23 cellular contexts compared by ENCODE assay signal in genomic region chrX:1401611-1402430, GRCh38. TPM values are rescaled to one million over a fixed set of nuclear protein-coding genes. Genes with fewer than 3 reads are reported as not detected.
DNase-seq lines count a peak whose midpoint lies in the region; ATAC-seq, FAIRE-seq and TF ChIP-seq lines count a peak whose summit lies in the region.
"Had no signal": no experiment of that assay in that cellular context is flagged by ENCODE, and none has a peak within 500 bp of the region (broad histone marks: within the 10 kb centered on the region; RNA-seq: fewer than 3 reads in every experiment).

No MANE protein-coding gene starts in this region.

- H3K36me3 Mint-ChIP-seq in activated T-cell treated with anti-CD3 and anti-CD28 coated beads, Interleukin-2, amount 50 U/mL, for 24 hours (ENCODE audit: low read depth) = peaks cover 49% of the 10 kb centered on the region
- H3K36me3 Mint-ChIP-seq: naive thymus-derived CD4-positive, alpha-beta T cell had no signal

- no peak overlapping the region for H3K4me3 Mint-ChIP-seq in activated T-cell treated with anti-CD3 and anti-CD28 coated beads, Interleukin-2, amount 50 U/mL, for 24 hours
- H3K4me3 Mint-ChIP-seq: endodermal cell; HFFc6; naive thymus-derived CD4-positive, alpha-beta T cell had no signal

- no peaks in the 10 kb centered on the region for H4K20me1 ChIP-seq in GM12878 (ENCODE audit: control insufficient read depth, insufficient read depth)
- no peaks in the 10 kb centered on the region for H4K20me1 ChIP-seq in HepG2 (ENCODE audit: insufficient read depth, low read length)

- no peaks in the 10 kb centered on the region for H3K79me2 ChIP-seq in GM12878 (ENCODE audit: control insufficient read depth, insufficient read depth, low read length)
- H3K79me2 ChIP-seq in HepG2 (ENCODE audit: insufficient read depth, low read length) = no peaks in the 10 kb centered on the region

- no peak for FAIRE-seq in GM12878 (lab: Jason Lieb, UNC)
- no peak for FAIRE-seq in HepG2 (lab: Jason Lieb, UNC)
- FAIRE-seq: astrocyte, TTC549 had no signal

- WGBS in GM12878 (ENCODE audit: insufficient coverage, insufficient replicate concordance, low lambda C conversion rate, missing lambda C conversion rate) = 93% methylated on average over 26 of the region's 30 CpGs
- 96% methylated on average over 19 of the region's 30 CpGs for WGBS in HepG2 (ENCODE audit: low lambda C conversion rate)

- no peaks in the 10 kb centered on the region for H3K4me1 Mint-ChIP-seq in activated T-cell treated with anti-CD3 and anti-CD28 coated beads, Interleukin-2, amount 50 U/mL, for 24 hours (ENCODE audit: low read depth)
- H3K4me1 Mint-ChIP-seq: endodermal cell; naive thymus-derived CD4-positive, alpha-beta T cell had no signal

- H3K4me1 ChIP-seq in GM12878 (ENCODE audit: control insufficient read depth, insufficient read depth, low read length) = no peaks in the 10 kb centered on the region
- H3K4me1 ChIP-seq in HepG2 (ENCODE audit: insufficient read depth, low read length) = peaks cover 15% of the 10 kb centered on the region
- H3K4me1 ChIP-seq: psoas muscle, suprapubic skin had no signal

- H3K4me2 ChIP-seq in GM12878 (ENCODE audit: control insufficient read depth, insufficient read depth) (no peak overlapping the region), HepG2 (ENCODE audit: low read depth, low read length) (no peak overlapping the region; the same call in 1 of the 2 replicates)
- H3K4me2 ChIP-seq: BLaER1 treated with 17β-estradiol and CSF1 and Interleukin-3, amounts not matched to agents 10 nM and 100 nM had no signal

- H3K27me3 Mint-ChIP-seq in activated T-cell treated with anti-CD3 and anti-CD28 coated beads, Interleukin-2, amount 50 U/mL, for 24 hours = no peaks in the 10 kb centered on the region
- H3K27me3 Mint-ChIP-seq: naive thymus-derived CD4-positive, alpha-beta T cell had no signal

- TF ChIP-seq POLR2A in GM12878 (IDR thresholded peaks at IDR 0.05; ENCODE audit: low read depth, low read length) = no peak
- no peak for TF ChIP-seq POLR2A in HepG2 (IDR thresholded peaks at IDR 0.05; ENCODE audit: insufficient read depth in 1 of 2, low read depth in 2 of 2, low read length in 2 of 2)

- BruUV-seq in GM12878 (replicated peaks; lab: Mats Ljungman, UMichigan) (no TSS peak), HepG2 (replicated peaks; lab: Mats Ljungman, UMichigan) (no TSS peak)

- TF ChIP-seq RAD21 in GM12878 (IDR thresholded peaks at IDR 0.05; ENCODE audit: insufficient read depth, low read depth, low read length) (no peak), HepG2 (CRISPR knock-in tag; IDR thresholded peaks at IDR 0.05) (no peak)

- H3K4me3 ChIP-seq in GM12878 (no peak overlapping the region), HepG2 (replicated peaks in 1 of 3; ENCODE audit: insufficient read depth in 1 of 3, low read depth in 2 of 3, low read length in 3 of 3) (no peak overlapping the region)
- H3K4me3 ChIP-seq: BLaER1 treated with 17β-estradiol and CSF1 and Interleukin-3, amounts not matched to agents 10 nM and 100 nM; psoas muscle; suprapubic skin had no signal

- intact Hi-C loops in GM12878 (cut with micrococcal nuclease; ENCODE audit: unreplicated experiment) (no loop called here), HepG2 (cut with micrococcal nuclease; ENCODE audit: unreplicated experiment) (no loop called here)

- SMC1A ChIA-PET in GM12878 (lab: Charles Lee; ENCODE audit: uncharacterized antibody, unreplicated experiment) = no interaction called here

- in situ Hi-C loops in GM12878 (cut with MboI) (no loop called here), HepG2 (cut with HindIII; ENCODE audit: extremely low pct_ligation_motif_present, low pct_unique_long_range_greater_than_20kb) (no loop called here)

- TF ChIP-seq CTCF in GM12878 (IDR thresholded peaks at IDR 0.05 in 2 of 3, conservative IDR thresholded peaks at IDR 0.05 in 1 of 3; ENCODE audit: control insufficient read depth in 2 of 3, extremely low read depth in 1 of 3, insufficient read depth in 1 of 3, low read depth in 3 of 3, low read length in 3 of 3) = no peak
- no peak for TF ChIP-seq CTCF in HepG2 (CRISPR knock-in tag; IDR thresholded peaks at IDR 0.05)

- peak; percentile 11 for ATAC-seq in GM12878
- ATAC-seq in HepG2 = peak; percentile 6; the same call in 1 of the 3 replicates
- ATAC-seq in GM18498 (IDR thresholded peaks at IDR 0.05; ENCODE audit: unreplicated experiment) = no peak
- ATAC-seq: naive thymus-derived CD4-positive, alpha-beta T cell; psoas muscle had no signal

- H3K9me3 ChIP-seq in GM12878 (replicated peaks; ENCODE audit: control insufficient read depth, insufficient read depth, low read length) (no peaks in the 10 kb centered on the region; the same call in 2 of the 3 replicates), HepG2 (ENCODE audit: low read length) (no peaks in the 10 kb centered on the region)
- H3K9me3 ChIP-seq: psoas muscle, suprapubic skin had no signal

- CTCF ChIA-PET in GM12878 (lab: Yijun Ruan, JAX) (no interaction called here), HepG2 (lab: Yijun Ruan, JAX; ENCODE audit: low intra/inter-chr PET ratio, low total read pairs) (no interaction called here)

- DNase-seq in activated T-cell treated with anti-CD3 and anti-CD28 coated beads, Interleukin-2, amount 50 U/mL, for 24 hours = peak; percentile 30
- no peak for DNase-seq in activated T-cell treated with anti-CD3 and anti-CD28 coated beads for 4 hours
- no peak for DNase-seq in GM12878 (ENCODE audit: low read depth, low spot score)
- no peak for DNase-seq in HepG2 (ENCODE audit: low spot score)
- DNase-seq in stimulated activated CD8-positive, alpha-beta memory T cell treated with anti-CD3 and anti-CD28 coated beads, Interleukin-4, amount 100 ng/mL, for 48 hours = peak; percentile 24
- DNase-seq in NCI-H226 = no peak
- no peak for DNase-seq in DMS153 treated with DMSO at 0.1 percent for 48 hours (lab: John Stamatoyannopoulos, UW; ENCODE audit: unreplicated experiment)
- DNase-seq: activated CD4-positive, alpha-beta T cell treated with anti-CD3 and anti-CD28 coated beads, Interleukin-2, amount 50 U/mL, for 1 hour; activated naive CD4-positive, alpha-beta T cell; Calu3; cerebellar nuclear complex; HFFc6; mammary epithelial cell; naive thymus-derived CD4-positive, alpha-beta T cell; NCI-H1694; NCI-H774 had no signal

- RAD21 ChIA-PET in GM12878 (lab: Charles Lee; ENCODE audit: unreplicated experiment) = no interaction called here

- TF ChIP-seq EP300 in GM12878 (IDR thresholded peaks at IDR 0.05; ENCODE audit: borderline replicate concordance in 1 of 2, control insufficient read depth in 1 of 2, low read depth in 2 of 2, low read length in 2 of 2) (no peak), HepG2 (IDR thresholded peaks at IDR 0.05; ENCODE audit: low read depth in 2 of 2, low read length in 2 of 2) (no peak), HepG2 (CRISPR knock-in tag; IDR thresholded peaks at IDR 0.05; ENCODE audit: borderline replicate concordance) (no peak)

- H2AFZ ChIP-seq in GM12878 (ENCODE audit: control insufficient read depth, low read depth, low read length) (no peak overlapping the region), HepG2 (ENCODE audit: low read length) (no peak overlapping the region)

- POLR2A ChIA-PET in GM12878 (lab: Charles Lee) (no interaction called here), HepG2 (lab: Yijun Ruan, JAX) (no interaction called here)

- H3K9ac ChIP-seq in GM12878 (ENCODE audit: control insufficient read depth, insufficient read depth, low read length) (no peak overlapping the region), HepG2 (ENCODE audit: insufficient read depth, low read depth, low read length) (0 out of 2 replicates have a peak overlapping the region, but pooled peaks have one; percentile 15)
- H3K9ac ChIP-seq: BLaER1 treated with 17β-estradiol and CSF1 and Interleukin-3, amounts not matched to agents 10 nM and 100 nM had no signal

- H3K27me3 ChIP-seq in GM12878 (replicated peaks in 1 of 2; ENCODE audit: control insufficient read depth in 2 of 2, insufficient read depth in 2 of 2, low read length in 1 of 2) (no peaks in the 10 kb centered on the region), HepG2 (ENCODE audit: control insufficient read depth in 1 of 2, insufficient read depth in 2 of 2, low read length in 2 of 2) (no peaks in the 10 kb centered on the region)
- H3K27me3 ChIP-seq: BLaER1 treated with 17β-estradiol and CSF1 and Interleukin-3, amounts not matched to agents 10 nM and 100 nM; suprapubic skin had no signal

- no peak overlapping the region for H3K27ac ChIP-seq in GM12878 (ENCODE audit: control insufficient read depth, insufficient read depth)
- peak overlapping the region; percentile 63 for H3K27ac ChIP-seq in HepG2 (ENCODE audit: extremely low read length, insufficient read depth, low read length)
- H3K27ac ChIP-seq: BLaER1 treated with 17β-estradiol and CSF1 and Interleukin-3, amounts not matched to agents 10 nM and 100 nM; psoas muscle; suprapubic skin had no signal

- H3K36me3 ChIP-seq in GM12878 (ENCODE audit: control insufficient read depth in 2 of 2, insufficient read depth in 2 of 2, low read length in 1 of 2) (peaks cover 8 to 17% of the 10 kb centered on the region in 2 experiments; a peak in 3 of 4 replicates), HepG2 (replicated peaks in 1 of 2; ENCODE audit: control insufficient read depth in 1 of 2, insufficient read depth in 2 of 2, low read length in 2 of 2) (peaks cover 9 to 46% of the 10 kb centered on the region in 2 experiments; a peak in 4 of 5 replicates)

- peak overlapping the region; percentile 38 for H3K27ac Mint-ChIP-seq in activated T-cell treated with anti-CD3 and anti-CD28 coated beads, Interleukin-2, amount 50 U/mL, for 24 hours
- H3K27ac Mint-ChIP-seq: endodermal cell, HFFc6 had no signal

- no peaks in the 10 kb centered on the region for H3K9me3 Mint-ChIP-seq in activated T-cell treated with anti-CD3 and anti-CD28 coated beads, Interleukin-2, amount 50 U/mL, for 24 hours
- H3K9me3 Mint-ChIP-seq: endodermal cell; HFFc6; naive thymus-derived CD4-positive, alpha-beta T cell had no signal

RNA-seq across cellular contexts. Expression of gene SLC25A6, which starts 9.9 kb away (rescaled TPM):
- 200 and 249 TPM in 2 replicates for total RNA-seq in GM12878 (2013; cell fraction: nucleolus; rRNA removed)
- total RNA-seq in GM12878 (2014; rRNA removed) (225 and 293 TPM in 2 replicates), GM12878 (2014; rRNA removed; fragmentation: Illumina TruSeq; extraction: Trizol) (261 and 287 TPM in 2 replicates), GM12878 (2021) (632 and 654 TPM in 2 replicates), HepG2 (2016; rRNA removed; fragmentation: Illumina TruSeq; extraction: Trizol) (138 and 149 TPM in 2 replicates)
- 286 TPM for polyA plus RNA-seq in GM12878 (2011; ENCODE audit: low read depth)
- polyA plus RNA-seq in GM12878 (2011; rRNA removed) (157 and 352 TPM in 2 replicates), GM12878 (2014; fragmentation: Illumina TruSeq; extraction: Trizol) (34.2 and 187 TPM in 2 replicates), GM12878 (2014; fragmentation: Nextera tagmentation; extraction: Ambion mirVana) (100 to 1,000 TPM in 1 of 2 experiments, 10 to 100 TPM in 1; 61.9 to 127 TPM), GM12878 (2014; rRNA removed) (642 and 753 TPM in 2 replicates), GM12878 (2016; fragmentation: Nextera tagmentation; extraction: Ambion mirVana) (100 to 1,000 TPM; 447 to 454 TPM), HepG2 (2011; rRNA removed) (581 and 646 TPM in 2 replicates)
- polyA plus RNA-seq in GM12878 (2011; cell fraction: cytosol; rRNA removed) = 683 and 869 TPM in 2 replicates
- polyA plus RNA-seq in GM12878 (2011; cell fraction: nucleus; rRNA removed) = 295 and 304 TPM in 2 replicates
- polyA plus RNA-seq in GM12878 (2012) = 757 and 810 TPM in 2 replicates
- 274 and 515 TPM in 2 replicates for polyA minus RNA-seq in GM12878 (2011; rRNA and poly(A)+ RNA removed)
- 253 and 254 TPM in 2 replicates for polyA minus RNA-seq in GM12878 (2011; cell fraction: cytosol; rRNA and poly(A)+ RNA removed)
- polyA minus RNA-seq in GM12878 (2011; cell fraction: nucleus; rRNA and poly(A)+ RNA removed) = 107 and 179 TPM in 2 replicates
- 172 and 192 TPM in 2 replicates for total RNA-seq in HepG2 (2016; cell fraction: cytosol; rRNA removed; fragmentation: Illumina TruSeq; extraction: Trizol; ENCODE audit: low read depth)
- 133 and 147 TPM in 2 replicates for total RNA-seq in HepG2 (2016; cell fraction: insoluble cytoplasmic fraction; rRNA removed; fragmentation: Illumina TruSeq; extraction: Trizol)
- total RNA-seq in HepG2 (2016; cell fraction: membrane; rRNA removed; fragmentation: Illumina TruSeq; extraction: Trizol) = 398 and 417 TPM in 2 replicates
- total RNA-seq in HepG2 (2016; cell fraction: nucleus; rRNA removed; fragmentation: Illumina TruSeq; extraction: Trizol) = 70.1 and 77.0 TPM in 2 replicates
- 843 and 1,123 TPM in 2 replicates for polyA plus RNA-seq in HepG2 (2011; cell fraction: cytosol; rRNA removed)
- polyA plus RNA-seq in HepG2 (2011; cell fraction: nucleus; rRNA removed) = 370 and 374 TPM in 2 replicates
- polyA plus RNA-seq in HepG2 (2012) = 420 and 577 TPM in 2 replicates
- 585 and 646 TPM in 2 replicates for polyA plus RNA-seq in HepG2 (2016; cell fraction: cytosol; fragmentation: Illumina TruSeq; extraction: Trizol; ENCODE audit: low read depth)
- 347 and 418 TPM in 2 replicates for polyA plus RNA-seq in HepG2 (2016; cell fraction: insoluble cytoplasmic fraction; fragmentation: Illumina TruSeq; extraction: Trizol; ENCODE audit: low read depth)
- polyA plus RNA-seq in HepG2 (2016; cell fraction: membrane; fragmentation: Illumina TruSeq; extraction: Trizol; ENCODE audit: low read depth) = 997 and 1,138 TPM in 2 replicates
- polyA plus RNA-seq in HepG2 (2016; cell fraction: nucleus; fragmentation: Illumina TruSeq; extraction: Trizol; ENCODE audit: insufficient read depth, low read depth) = 257 and 286 TPM in 2 replicates
- polyA minus RNA-seq in HepG2 (2011; rRNA and poly(A)+ RNA removed; ENCODE audit: low replicate concordance) = 353 and 783 TPM in 2 replicates
- polyA minus RNA-seq in HepG2 (2011; cell fraction: cytosol; rRNA and poly(A)+ RNA removed) = 413 and 414 TPM in 2 replicates
- polyA minus RNA-seq in HepG2 (2011; cell fraction: nucleus; rRNA and poly(A)+ RNA removed) = 151 and 162 TPM in 2 replicates

RNA-seq across cellular contexts. Expression of gene ASMTL, which starts 50.9 kb away (rescaled TPM):
- total RNA-seq in GM12878 (2013; cell fraction: nucleolus; rRNA removed) = 32.4 and 34.7 TPM in 2 replicates
- 21.7 and 32.2 TPM in 2 replicates for total RNA-seq in GM12878 (2014; rRNA removed)
- total RNA-seq in GM12878 (2014; rRNA removed; fragmentation: Illumina TruSeq; extraction: Trizol) = 15.5 and 18.1 TPM in 2 replicates
- total RNA-seq in GM12878 (2021) = 46.6 and 46.8 TPM in 2 replicates
- polyA plus RNA-seq in GM12878 (2011; ENCODE audit: low read depth) = 14.8 TPM
- polyA plus RNA-seq in GM12878 (2011; rRNA removed) = 24.5 and 51.9 TPM in 2 replicates
- polyA plus RNA-seq in GM12878 (2011; cell fraction: cytosol; rRNA removed) = 54.2 and 67.8 TPM in 2 replicates
- polyA plus RNA-seq in GM12878 (2011; cell fraction: nucleus; rRNA removed) = 97.6 and 127 TPM in 2 replicates
- 42.3 and 47.5 TPM in 2 replicates for polyA plus RNA-seq in GM12878 (2012)
- polyA plus RNA-seq in GM12878 (2014; fragmentation: Illumina TruSeq; extraction: Trizol) = 8.5 and 14.3 TPM in 2 replicates
- 1 to 10 TPM; 1.6 to 3.8 TPM for polyA plus RNA-seq in GM12878 (2014; fragmentation: Nextera tagmentation; extraction: Ambion mirVana)
- 44.6 and 48.4 TPM in 2 replicates for polyA plus RNA-seq in GM12878 (2014; rRNA removed)
- polyA plus RNA-seq in GM12878 (2016; fragmentation: Nextera tagmentation; extraction: Ambion mirVana) = 10 to 100 TPM; 32.1 to 34.4 TPM
- polyA minus RNA-seq in GM12878 (2011; rRNA and poly(A)+ RNA removed) = 31.2 and 53.8 TPM in 2 replicates
- 20.7 and 21.2 TPM in 2 replicates for polyA minus RNA-seq in GM12878 (2011; cell fraction: cytosol; rRNA and poly(A)+ RNA removed)
- polyA minus RNA-seq in GM12878 (2011; cell fraction: nucleus; rRNA and poly(A)+ RNA removed) = 17.2 and 27.9 TPM in 2 replicates
- 5.6 and 6.3 TPM in 2 replicates for total RNA-seq in HepG2 (2016; rRNA removed; fragmentation: Illumina TruSeq; extraction: Trizol)
- 1.3 and 1.9 TPM in 2 replicates for total RNA-seq in HepG2 (2016; cell fraction: cytosol; rRNA removed; fragmentation: Illumina TruSeq; extraction: Trizol; ENCODE audit: low read depth)
- total RNA-seq in HepG2 (2016; cell fraction: insoluble cytoplasmic fraction; rRNA removed; fragmentation: Illumina TruSeq; extraction: Trizol) = 5.5 and 6.1 TPM in 2 replicates
- 2.5 and 2.6 TPM in 2 replicates for total RNA-seq in HepG2 (2016; cell fraction: membrane; rRNA removed; fragmentation: Illumina TruSeq; extraction: Trizol)
- total RNA-seq in HepG2 (2016; cell fraction: nucleus; rRNA removed; fragmentation: Illumina TruSeq; extraction: Trizol) = 4.9 and 6.4 TPM in 2 replicates
- polyA plus RNA-seq in HepG2 (2011; rRNA removed) = 16.3 and 16.4 TPM in 2 replicates
- polyA plus RNA-seq in HepG2 (2011; cell fraction: cytosol; rRNA removed) = 10.6 and 17.6 TPM in 2 replicates
- 20.1 and 27.5 TPM in 2 replicates for polyA plus RNA-seq in HepG2 (2011; cell fraction: nucleus; rRNA removed)
- polyA plus RNA-seq in HepG2 (2012) = 11.5 and 12.3 TPM in 2 replicates
- polyA plus RNA-seq in HepG2 (2016; cell fraction: cytosol; fragmentation: Illumina TruSeq; extraction: Trizol; ENCODE audit: low read depth) = 1.6 and 2.0 TPM in 2 replicates
- polyA plus RNA-seq in HepG2 (2016; cell fraction: insoluble cytoplasmic fraction; fragmentation: Illumina TruSeq; extraction: Trizol; ENCODE audit: low read depth) = 10.7 and 11.3 TPM in 2 replicates
- 2.3 and 2.4 TPM in 2 replicates for polyA plus RNA-seq in HepG2 (2016; cell fraction: membrane; fragmentation: Illumina TruSeq; extraction: Trizol; ENCODE audit: low read depth)
- 11.5 and 12.7 TPM in 2 replicates for polyA plus RNA-seq in HepG2 (2016; cell fraction: nucleus; fragmentation: Illumina TruSeq; extraction: Trizol; ENCODE audit: insufficient read depth, low read depth)
- polyA minus RNA-seq in HepG2 (2011; rRNA and poly(A)+ RNA removed; ENCODE audit: low replicate concordance) = 9.3 and 19.0 TPM in 2 replicates
- polyA minus RNA-seq in HepG2 (2011; cell fraction: cytosol; rRNA and poly(A)+ RNA removed) = 10.4 and 11.7 TPM in 2 replicates
- 8.6 and 12.7 TPM in 2 replicates for polyA minus RNA-seq in HepG2 (2011; cell fraction: nucleus; rRNA and poly(A)+ RNA removed)

Comparison
In these comparisons a context has a peak if more than half of its experiments do, and no peak if none do; other contexts are left out.
1. DNase-seq: peak in activated T-cell treated with anti-CD3 and anti-CD28 coated beads, Interleukin-2, amount 50 U/mL, for 24 hours (single experiment) and stimulated activated CD8-positive, alpha-beta memory T cell treated with anti-CD3 and anti-CD28 coated beads, Interleukin-4, amount 100 ng/mL, for 48 hours (single experiment); none in activated T-cell treated with anti-CD3 and anti-CD28 coated beads for 4 hours (single experiment), GM12878 (single experiment), HepG2 (single experiment), NCI-H226 (single experiment) and DMS153 treated with DMSO at 0.1 percent for 48 hours (single experiment).